Comparison of ENCODE assay signal across 17 cellular contexts in the genomic region with DNA sequence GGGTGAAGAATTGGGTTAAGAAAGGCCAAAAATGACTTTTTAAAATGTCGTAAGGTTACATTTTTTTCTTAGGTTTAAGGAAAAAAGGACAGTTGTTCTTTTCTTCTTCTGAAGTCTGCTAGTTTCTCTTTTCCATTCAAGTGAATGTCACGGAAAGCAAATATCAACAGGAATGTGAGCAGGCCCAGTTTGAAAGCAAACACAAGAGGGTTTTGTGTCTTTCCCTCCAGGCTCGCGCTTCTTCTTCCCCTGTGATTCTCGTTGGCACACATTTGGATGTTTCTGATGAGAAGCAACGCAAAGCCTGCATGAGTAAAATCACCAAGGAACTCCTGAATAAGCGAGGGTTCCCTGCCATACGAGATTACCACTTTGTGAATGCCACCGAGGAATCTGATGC.
"Had no signal": no experiment of that assay in that cellular context is flagged by ENCODE, and none has a peak within 500 bp of the region (broad histone marks: within the 10 kb centered on the region; RNA-seq: fewer than 3 reads in every experiment).

No MANE protein-coding gene starts in this region.

- DNase-seq: activated CD4-positive, alpha-beta T cell treated with anti-CD3 and anti-CD28 coated beads, Interleukin-2, amount 10 ng/mL, durations not matched to agents 7 days and 5 days; activated CD4-positive, CD25-positive, alpha-beta regulatory T cell; activated CD8-positive, alpha-beta T cell treated with anti-CD3 and anti-CD28 coated beads, Interleukin-2, amount 10 ng/mL, durations not matched to agents 7 days and 5 days; activated naive CD4-positive, alpha-beta T cell treated with anti-CD3 and anti-CD28 coated beads for 36 hours; activated T-cell treated with anti-CD3 and anti-CD28 coated beads, Interleukin-2, amount 50 U/mL, for 24 hours; body of pancreas; caudate nucleus; dorsolateral prefrontal cortex; foreskin keratinocyte; left ventricle myocardium inferior; mammary epithelial cell; ovary; sigmoid colon; stimulated activated CD4-positive, alpha-beta T cell treated with anti-CD3 and anti-CD28 coated beads, Interleukin-4, amount 100 ng/mL, for 4 hours; testis; upper lobe of left lung had no signal

- ATAC-seq: activated CD8-positive, alpha-beta T cell treated with anti-CD3 and anti-CD28 coated beads, Interleukin-2, amount 10 ng/mL, durations not matched to agents 7 days and 5 days; body of pancreas; foreskin keratinocyte; stimulated activated memory B cell treated with anti-CD40 and anti-IgM and Interleukin-4, amounts not matched to agents 10 μg/mL and 1 μg/mL and 100 μg/mL, for 72 hours had no signal

- H3K4me1 ChIP-seq: body of pancreas, left ventricle myocardium inferior, sigmoid colon, testis, upper lobe of left lung had no signal

- H3K4me3 ChIP-seq: body of pancreas, left ventricle myocardium inferior, ovary, sigmoid colon, testis, upper lobe of left lung had no signal

- H3K27me3 ChIP-seq: body of pancreas, dorsolateral prefrontal cortex, foreskin keratinocyte, ovary, sigmoid colon, testis, upper lobe of left lung had no signal

- H3K27ac ChIP-seq: body of pancreas, foreskin keratinocyte, left ventricle myocardium inferior, ovary, sigmoid colon, testis, upper lobe of left lung had no signal

- H3K36me3 ChIP-seq: ovary had no signal

- H3K9me3 ChIP-seq: body of pancreas, left ventricle myocardium inferior, ovary, sigmoid colon, testis, upper lobe of left lung had no signal
